Comparison of ENCODE assay signal across 13 cellular contexts in genomic region chr3:152779649-152780048, GRCh38. TPM values are rescaled to one million over a fixed set of nuclear protein-coding genes. Genes with fewer than 3 reads are reported as not detected.
DNase-seq lines count a peak whose midpoint lies in the region; ATAC-seq and TF ChIP-seq lines count a peak whose summit lies in the region.
"Had no signal": no experiment of that assay in that cellular context is flagged by ENCODE, and none has a peak within 500 bp of the region (broad histone marks: within the 10 kb centered on the region; RNA-seq: fewer than 3 reads in every experiment).

No MANE protein-coding gene starts in this region.

- peak; percentile 41 to 64 for DNase-seq in SJCRH30
- DNase-seq in foreskin fibroblast = peak; percentile 58 to 78
- DNase-seq in retina = peak; percentile 17
- DNase-seq in activated gamma-delta T cell treated with Interleukin-2 at 50 U/mL for 16 hours = no peak
- DNase-seq in ACHN = no peak
- no peak for DNase-seq in activated CD4-positive, alpha-beta T cell treated with anti-CD3 and anti-CD28 coated beads, Interleukin-2, amount 50 U/mL, for 4 hours
- DNase-seq: activated CD4-positive, CD25-positive, alpha-beta regulatory T cell treated with anti-CD3 and anti-CD28 coated beads, Interleukin-2, amount 50 U/mL, for 72 hours; aorta; NCI-H2029; NK-92 treated with Interleukin-12 subunit alpha and Interleukin-12 subunit beta, amount 100 ng/mL, for 24 hours had no signal

- H3K4me1 ChIP-seq in SJCRH30 = peaks cover 16% of the 10 kb centered on the region

- H3K36me3 ChIP-seq in SJCRH30 = no peaks in the 10 kb centered on the region
- H3K36me3 ChIP-seq: SJSA1 had no signal

- no peaks in the 10 kb centered on the region for H3K9me3 ChIP-seq in SJCRH30 (replicated peaks)
- H3K9me3 ChIP-seq: SJSA1 had no signal

- in situ Hi-C loops in ACHN (cut with HindIII; ENCODE audit: low pct_ligation_motif_present, low pct_unique_long_range_greater_than_20kb, low sequenced_read_pairs) = no loop called here

- ATAC-seq in GM18868 (IDR thresholded peaks at IDR 0.05; ENCODE audit: unreplicated experiment) (peak; percentile 38), GM19452 (IDR thresholded peaks at IDR 0.05; ENCODE audit: unreplicated experiment) (no peak)

- H3K4me3 ChIP-seq in SJCRH30 (no peak overlapping the region), foreskin fibroblast (ENCODE audit: low read depth in 1 of 2, low read length in 2 of 2) (no peak overlapping the region)
- H3K4me3 ChIP-seq: SJSA1 had no signal

- TF ChIP-seq CTCF in foreskin fibroblast (IDR thresholded peaks at IDR 0.05; ENCODE audit: low read depth, low read length) = no peak

- H3K27ac ChIP-seq in SJCRH30 = peak overlapping the region; percentile 30
- H3K27ac ChIP-seq: SJSA1 had no signal

- H3K27me3 ChIP-seq in SJCRH30 = no peaks in the 10 kb centered on the region
- H3K27me3 ChIP-seq: SJSA1 had no signal

RNA-seq across cellular contexts. Expression of gene P2RY1, which starts 55.3 kb away (rescaled TPM):
- total RNA-seq in SJCRH30 (2014; rRNA removed; shearing (Covaris generic)) = 1.2 and 1.5 TPM in 2 replicates

Comparison
In these comparisons a context has a peak if more than half of its experiments do, and no peak if none do; other contexts are left out.
1. DNase-seq: peak in SJCRH30 (2 of 2), foreskin fibroblast (2 of 2) and retina (single experiment); none in activated gamma-delta T cell treated with Interleukin-2 at 50 U/mL for 16 hours (single experiment), ACHN (single experiment) and activated CD4-positive, alpha-beta T cell treated with anti-CD3 and anti-CD28 coated beads, Interleukin-2, amount 50 U/mL, for 4 hours (0 of 2).